In the genomic region with DNA sequence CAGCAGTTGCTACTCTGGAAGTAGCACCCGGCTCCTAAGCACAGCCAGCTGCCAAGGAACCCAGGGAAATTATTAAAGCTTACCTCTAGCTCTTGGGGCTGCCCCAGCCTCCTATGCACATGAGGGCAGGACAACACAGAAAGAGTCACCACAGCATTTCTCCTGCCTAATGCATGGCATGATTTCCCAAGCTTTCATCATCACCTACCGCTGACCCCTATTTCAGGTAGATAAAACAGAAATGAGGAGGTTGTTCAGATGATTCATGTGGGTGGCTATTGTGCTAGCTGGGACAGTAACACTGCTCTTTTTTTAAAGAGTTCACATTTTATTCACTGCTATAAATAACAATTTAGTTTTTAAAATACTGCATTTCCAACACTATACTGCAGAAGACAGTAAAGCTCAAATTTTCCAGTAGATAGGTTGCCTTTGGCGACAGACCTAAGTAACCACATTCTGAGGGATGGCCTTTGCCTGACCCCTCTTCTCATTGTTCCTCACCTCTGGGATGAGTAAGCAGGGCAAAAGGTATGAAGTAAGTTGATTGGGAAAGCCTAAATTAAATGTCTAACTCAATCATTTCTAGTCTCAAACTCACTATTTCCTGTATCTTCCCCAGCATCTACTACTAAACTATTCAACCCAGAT, we compare ENCODE assay signal across 16 cellular contexts. TPM values are rescaled to one million over a fixed set of nuclear protein-coding genes. Genes with fewer than 3 reads are reported as not detected.
DNase-seq lines count a peak whose midpoint lies in the region; ATAC-seq, FAIRE-seq and TF ChIP-seq lines count a peak whose summit lies in the region.
"Had no signal": no experiment of that assay in that cellular context is flagged by ENCODE, and none has a peak within 500 bp of the region (broad histone marks: within the 10 kb centered on the region; RNA-seq: fewer than 3 reads in every experiment).

No MANE protein-coding gene starts in this region.

- peak; percentile 55 for DNase-seq in activated CD4-positive, alpha-beta T cell treated with anti-CD3 and anti-CD28 coated beads for 36 hours
- no peak for DNase-seq in activated CD4-positive, alpha-beta T cell treated with anti-CD3 and anti-CD28 coated beads for 4 hours
- DNase-seq in GM19239 (ENCODE audit: insufficient read length, low spot score) (no peak), kidney epithelial cell (ENCODE audit: low read depth) (peak; percentile 28), NCI-H2029 (lab: John Stamatoyannopoulos, UW) (no peak), iPS-NIHi11 (ENCODE audit: low spot score) (no peak), mesothelial cell of epicardium (ENCODE audit: low spot score in 2 of 2, unreplicated experiment in 2 of 2) (no peak)
- DNase-seq in activated naive CD8-positive, alpha-beta T cell treated with anti-CD3 and anti-CD28 coated beads, Interleukin-2, amount 50 U/mL, for 24 hours = peak; percentile 10
- DNase-seq: DMS 273 treated with DMSO at 0.1 percent for 48 hours, IMR-90, mesendoderm, NCI-H524 treated with DMSO at 0.1 percent for 48 hours, RPMI8226, small intestine, T1000, transverse colon had no signal

- H3K4me3 ChIP-seq in kidney epithelial cell (ENCODE audit: low read depth, low read length) = no peak overlapping the region
- H3K4me3 ChIP-seq: transverse colon had no signal

- no peak overlapping the region for H3K4me3 Mint-ChIP-seq in activated CD4-positive, alpha-beta T cell treated with anti-CD3 and anti-CD28 coated beads for 36 hours
- H3K4me3 Mint-ChIP-seq in activated naive CD8-positive, alpha-beta T cell treated with anti-CD3 and anti-CD28 coated beads, Interleukin-2, amount 50 U/mL, for 24 hours = no peak overlapping the region
- no peak overlapping the region for H3K4me3 Mint-ChIP-seq in mesothelial cell of epicardium

- CTCF ChIA-PET in activated CD4-positive, alpha-beta T cell treated with anti-CD3 and anti-CD28 coated beads for 36 hours (lab: Charles Lee) = interaction anchor here (0.7 to 1.8 kb wide), 2 partner anchors 12 kb away, joined by 3 to 4 read pairs; no protein-coding TSS in a partner anchor

- peaks cover 11% of the 10 kb centered on the region for H3K36me3 Mint-ChIP-seq in activated CD4-positive, alpha-beta T cell treated with anti-CD3 and anti-CD28 coated beads for 36 hours (ENCODE audit: low read depth)
- H3K36me3 Mint-ChIP-seq in activated naive CD8-positive, alpha-beta T cell treated with anti-CD3 and anti-CD28 coated beads, Interleukin-2, amount 50 U/mL, for 24 hours (ENCODE audit: low read depth) = peaks cover 18% of the 10 kb centered on the region
- peaks cover 25% of the 10 kb centered on the region for H3K36me3 Mint-ChIP-seq in mesothelial cell of epicardium

- peak; percentile 31 for FAIRE-seq in GM19239 (lab: Jason Lieb, UNC)
- FAIRE-seq: small intestine had no signal

- intact Hi-C loops in activated CD4-positive, alpha-beta T cell treated with anti-CD3 and anti-CD28 coated beads for 36 hours (cut with DNase I, micrococcal nuclease) = loop anchor here (2.0 to 5.0 kb wide), 2 partner anchors 14 to 109 kb away; no protein-coding TSS in a partner anchor

- H3K9me3 Mint-ChIP-seq in activated CD4-positive, alpha-beta T cell treated with anti-CD3 and anti-CD28 coated beads for 36 hours (ENCODE audit: low read depth) = peaks cover 2% of the 10 kb centered on the region
- H3K9me3 Mint-ChIP-seq in activated naive CD8-positive, alpha-beta T cell treated with anti-CD3 and anti-CD28 coated beads, Interleukin-2, amount 50 U/mL, for 24 hours = peaks cover 3% of the 10 kb centered on the region
- H3K9me3 Mint-ChIP-seq in mesothelial cell of epicardium = peaks cover 62% of the 10 kb centered on the region

- no peaks in the 10 kb centered on the region for H3K36me3 ChIP-seq in kidney epithelial cell (ENCODE audit: control insufficient read depth, insufficient read depth, low read length)
- H3K36me3 ChIP-seq: transverse colon had no signal

- no peaks in the 10 kb centered on the region for H3K27me3 Mint-ChIP-seq in activated CD4-positive, alpha-beta T cell treated with anti-CD3 and anti-CD28 coated beads for 36 hours
- H3K27me3 Mint-ChIP-seq in activated naive CD8-positive, alpha-beta T cell treated with anti-CD3 and anti-CD28 coated beads, Interleukin-2, amount 50 U/mL, for 24 hours = no peaks in the 10 kb centered on the region
- H3K27me3 Mint-ChIP-seq in mesothelial cell of epicardium (ENCODE audit: low read depth) = no peaks in the 10 kb centered on the region

- H3K27ac Mint-ChIP-seq in activated CD4-positive, alpha-beta T cell treated with anti-CD3 and anti-CD28 coated beads for 36 hours = peak overlapping the region; percentile 72
- peak overlapping the region; percentile 78 for H3K27ac Mint-ChIP-seq in activated naive CD8-positive, alpha-beta T cell treated with anti-CD3 and anti-CD28 coated beads, Interleukin-2, amount 50 U/mL, for 24 hours
- H3K27ac Mint-ChIP-seq in mesothelial cell of epicardium = no peak overlapping the region

- H3K27me3 ChIP-seq in kidney epithelial cell (ENCODE audit: control insufficient read depth, insufficient read depth, low read length) = no peaks in the 10 kb centered on the region
- H3K27me3 ChIP-seq: transverse colon had no signal

- ATAC-seq in activated CD4-positive, alpha-beta T cell treated with anti-CD3 and anti-CD28 coated beads for 36 hours = peak; percentile 72
- ATAC-seq in activated naive CD8-positive, alpha-beta T cell treated with anti-CD3 and anti-CD28 coated beads, Interleukin-2, amount 50 U/mL, for 24 hours = peak; percentile 92

- POLR2A ChIA-PET in activated CD4-positive, alpha-beta T cell treated with anti-CD3 and anti-CD28 coated beads for 36 hours (lab: Charles Lee) = interaction anchor here (0.5 kb wide), 1 partner anchor 1751 kb away, joined by 6 read pairs; no protein-coding TSS in a partner anchor

- TF ChIP-seq CTCF in kidney epithelial cell (IDR thresholded peaks at IDR 0.05; ENCODE audit: insufficient read depth, low read length, poor library complexity, severe bottlenecking) (no peak), mesothelial cell of epicardium (IDR thresholded peaks at IDR 0.05; ENCODE audit: unreplicated experiment) (no peak)

- H3K4me1 Mint-ChIP-seq in activated CD4-positive, alpha-beta T cell treated with anti-CD3 and anti-CD28 coated beads for 36 hours = peaks cover 44% of the 10 kb centered on the region
- H3K4me1 Mint-ChIP-seq in activated naive CD8-positive, alpha-beta T cell treated with anti-CD3 and anti-CD28 coated beads, Interleukin-2, amount 50 U/mL, for 24 hours = peaks cover 68% of the 10 kb centered on the region
- H3K4me1 Mint-ChIP-seq in mesothelial cell of epicardium = no peaks in the 10 kb centered on the region

RNA-seq across cellular contexts. Expression of gene CASK, which starts 16.7 kb away (rescaled TPM):
- 10 to 100 TPM; 14.4 to 15.0 TPM for total RNA-seq in activated CD4-positive, alpha-beta T cell treated with anti-CD3 and anti-CD28 coated beads for 36 hours
- total RNA-seq in kidney epithelial cell = 45.5 and 69.1 TPM in 2 replicates
- 61.6 to 70.3 TPM (median 63.8 TPM) in 3 replicates for total RNA-seq in mesothelial cell of epicardium

Comparison
In these comparisons a context has a peak if more than half of its experiments do, and no peak if none do; other contexts are left out.
1. DNase-seq: peak in activated CD4-positive, alpha-beta T cell treated with anti-CD3 and anti-CD28 coated beads for 36 hours (single experiment), activated naive CD8-positive, alpha-beta T cell treated with anti-CD3 and anti-CD28 coated beads, Interleukin-2, amount 50 U/mL, for 24 hours (single experiment) and kidney epithelial cell (single experiment); none in activated CD4-positive, alpha-beta T cell treated with anti-CD3 and anti-CD28 coated beads for 4 hours (0 of 2), GM19239 (single experiment), NCI-H2029 (single experiment), iPS-NIHi11 (single experiment) and mesothelial cell of epicardium (0 of 2).